ENCODE assay signal across 8 cellular contexts in genomic region chr7:140230862-140231778, GRCh38. TPM values are rescaled to one million over a fixed set of nuclear protein-coding genes. Genes with fewer than 3 reads are reported as not detected.
DNase-seq lines count a peak whose midpoint lies in the region; ATAC-seq and TF ChIP-seq lines count a peak whose summit lies in the region.

No MANE protein-coding gene starts in this region.

- H3K27ac Mint-ChIP-seq in brain: peak overlapping the region; percentile 48 to 87 (median 76)

- H3K4me1 ChIP-seq in Loucy (ENCODE audit: insufficient read depth, low read length, poor library complexity, severe bottlenecking) (peaks cover 18% of the 10 kb centered on the region), iPS-20b (ENCODE audit: insufficient read depth, low read length) (peaks cover 8% of the 10 kb centered on the region; the same call in 1 of the 2 replicates), spleen (peaks cover 14 to 65% (median 46%) of the 10 kb centered on the region in 6 donors)

- H3K4me3 Mint-ChIP-seq in brain: peak overlapping the region; percentile 89 to 93 (median 91)

- H3K79me2 ChIP-seq in Loucy (ENCODE audit: insufficient read depth, low read length): no peaks in the 10 kb centered on the region

- H4K20me1 ChIP-seq in Loucy (ENCODE audit: insufficient read depth, low read length, poor library complexity, severe bottlenecking): no peaks in the 10 kb centered on the region

- H3K36me3 Mint-ChIP-seq in brain: no peaks in the 10 kb centered on the region

- intact Hi-C loops in spleen (cut with DNase I; ENCODE audit: low total_unique reads): loop anchor here (5.0 kb wide), 1 partner anchor 54 kb away; the partner anchor contains the start of gene KDM7A

- peak overlapping the region; percentile 98 for H3K4me2 ChIP-seq in Loucy (ENCODE audit: low read depth, low read length, poor library complexity, severe bottlenecking)

- ATAC-seq in HG02642 (IDR thresholded peaks at IDR 0.05; ENCODE audit: poor library complexity, unreplicated experiment) (no peak), HG03378 (IDR thresholded peaks at IDR 0.05; ENCODE audit: unreplicated experiment) (no peak)

- H3K9ac ChIP-seq in Loucy (ENCODE audit: low read depth, low read length, poor library complexity, severe bottlenecking): peak overlapping the region; percentile 56
- H3K9ac ChIP-seq in iPS-20b (ENCODE audit: low read depth, low read length): peak overlapping the region; percentile 38; the same call in 1 of the 2 replicates

- peaks cover 0 to 6% (median 4%) of the 10 kb centered on the region in 5 experiments for H3K9me3 Mint-ChIP-seq in brain

- H3K27ac ChIP-seq in iPS-20b (ENCODE audit: low read length) (no peak overlapping the region), spleen (peak overlapping the region; percentile 87 to 97 (median 94))

- TF ChIP-seq CTCF in Loucy (conservative IDR thresholded peaks at IDR 0.05; ENCODE audit: low read length) (no peak), brain (conservative IDR thresholded peaks at IDR 0.05) (no peak), spleen (IDR thresholded peaks at IDR 0.05 in 8 of 11, conservative IDR thresholded peaks at IDR 0.05 in 3 of 11) (no peak)

- TF ChIP-seq POLR2A in spleen (IDR thresholded peaks at IDR 0.05): no peak

- peaks cover 21% of the 10 kb centered on the region for H3K4me1 Mint-ChIP-seq in brain

- no peaks in the 10 kb centered on the region for H3K9me2 ChIP-seq in Loucy (replicated peaks; ENCODE audit: low read depth, low read length)

- peaks cover 70% of the 10 kb centered on the region for H3K27me3 Mint-ChIP-seq in brain

- peak overlapping the region; percentile 82 for H2AFZ ChIP-seq in Loucy (ENCODE audit: low read length)

- peak overlapping the region; percentile 80 for H3K4me3 ChIP-seq in Loucy (ENCODE audit: low read length, poor library complexity, severe bottlenecking)
- H3K4me3 ChIP-seq in iPS-20b (ENCODE audit: low read length): peak overlapping the region; percentile 82
- H3K4me3 ChIP-seq in spleen: peak overlapping the region; percentile 42 to 83 (median 57)

- DNase-seq in Caki2 (ENCODE audit: low read depth) (peak; percentile 68), T-helper 9 cell (peak; percentile 33), spleen (peak; percentile 89)

- H3K9me3 ChIP-seq in Loucy (ENCODE audit: insufficient read depth, low read depth, low read length) (no peaks in the 10 kb centered on the region), iPS-20b (ENCODE audit: insufficient read depth, low read depth, low read length) (no peaks in the 10 kb centered on the region), spleen (no peaks in the 10 kb centered on the region)

- peaks cover 7% of the 10 kb centered on the region for H3K27me3 ChIP-seq in Loucy (ENCODE audit: insufficient read depth, low read length, poor library complexity, severe bottlenecking)
- peaks cover 40% of the 10 kb centered on the region for H3K27me3 ChIP-seq in iPS-20b (ENCODE audit: insufficient read depth, low read length)
- peaks cover 0 to 11% (median 0%) of the 10 kb centered on the region in 7 donors for H3K27me3 ChIP-seq in spleen (replicated peaks in 1 of 7)

- H3K36me3 ChIP-seq in Loucy (ENCODE audit: insufficient read depth, low read length): no peaks in the 10 kb centered on the region
- no peaks in the 10 kb centered on the region for H3K36me3 ChIP-seq in iPS-20b (ENCODE audit: insufficient read depth, low read depth, low read length)
- no peaks in the 10 kb centered on the region for H3K36me3 ChIP-seq in spleen

- in situ Hi-C loops in Caki2 (cut with HindIII; ENCODE audit: low pct_unique_long_range_greater_than_20kb, low sequenced_read_pairs): no loop called here

- H3F3A ChIP-seq in Loucy (ENCODE audit: low read depth): no peaks in the 10 kb centered on the region

- 2 to 3% (median 3%) methylated on average over 48 to 60 of the region's 60 CpGs for WGBS in spleen, 5 donors

RNA-seq across cellular contexts. Expression of gene KDM7A, which starts 54.3 kb away (rescaled TPM):
- 0.17 and 1.7 TPM in 2 replicates for total RNA-seq in Caki2 (2014; rRNA removed; shearing (Covaris generic); ENCODE audit: low replicate concordance)
- 5.5 TPM for polyA plus RNA-seq in brain (ENCODE audit: insufficient read depth, low read depth, low replicate concordance)
- total RNA-seq in spleen: 10 to 100 TPM; 21.4 to 41.5 (median 25.5) TPM
- polyA plus RNA-seq in spleen: 1 to 10 TPM; 2.5 to 3.7 (median 2.7) TPM

Comparison
In these comparisons a context has a peak if more than half of its experiments do, and no peak if none do; other contexts are left out.
1. DNase-seq: peak in every context shown above with its lines; median percentile 89 in spleen; 68 in Caki2; 33 in T-helper 9 cell.